10 cellular contexts compared by ENCODE assay signal in the genomic region with DNA sequence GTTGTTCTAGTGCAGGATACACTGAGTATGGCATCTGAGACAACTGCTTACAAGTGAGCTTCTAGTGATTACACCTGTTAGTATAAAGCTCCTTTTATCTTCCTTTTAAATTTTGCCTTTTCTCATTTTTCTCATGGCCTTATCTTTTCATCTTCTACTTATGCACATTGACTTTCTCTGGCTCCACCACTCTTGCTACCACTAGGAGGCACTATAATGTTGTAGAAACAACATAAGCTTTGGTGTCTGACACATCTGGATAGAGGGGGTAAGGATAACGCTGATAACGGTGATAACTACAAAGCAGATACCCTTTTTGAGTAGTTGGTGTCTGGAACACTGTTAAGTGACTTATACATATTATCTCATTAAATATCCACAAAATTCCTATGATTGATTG.
A peak's percentile ranks its signal among the peaks of the same experiment; 100 is the strongest.
DNase-seq lines count a peak whose midpoint lies in the region; ATAC-seq and TF ChIP-seq lines count a peak whose summit lies in the region.
"Had no signal": no experiment of that assay in that cellular context is flagged by ENCODE, and none has a peak within 500 bp of the region (broad histone marks: within the 10 kb centered on the region; RNA-seq: fewer than 3 reads in every experiment).

No MANE protein-coding gene starts in this region.

- CTCF ChIA-PET in HEK293T (lab: Yijun Ruan, JAX) (interaction anchor here (1.1 to 2.0 kb wide), 2 partner anchors 12 to 48 kb away, joined by 3 to 5 read pairs; no protein-coding TSS in a partner anchor), PC-9 (lab: Charles Lee) (interaction anchor here (0.7 kb wide), 1 partner anchor 11 kb away, joined by 3 read pairs; no protein-coding TSS in a partner anchor)

- DNase-seq in GF-D8 (lab: John Stamatoyannopoulos, UW) (peak; percentile 17), HEK293T (ENCODE audit: extremely low spot score) (peak; percentile 39), PC-9 (no peak), kidney glomerular epithelial cell (lab: John Stamatoyannopoulos, UW) (peak; percentile 15), foreskin fibroblast (no peak), NCI-H187 (lab: John Stamatoyannopoulos, UW) (no peak), DMS79 (lab: John Stamatoyannopoulos, UW) (no peak)
- DNase-seq: cortex of kidney, NCI-H1048 had no signal

- intact Hi-C loops in PC-9 (cut with micrococcal nuclease; ENCODE audit: unreplicated experiment), result no loop called here

- no peaks in the 10 kb centered on the region for H3K9me2 ChIP-seq in PC-9 (ENCODE audit: insufficient read depth)

- POLR2A ChIA-PET in HEK293T (lab: Yijun Ruan, JAX), result no interaction called here
- POLR2A ChIA-PET in PC-9 (lab: Charles Lee; ENCODE audit: unreplicated experiment), result no interaction called here

- H3K79me2 ChIP-seq in PC-9 (ENCODE audit: low read depth), result no peaks in the 10 kb centered on the region

- H2AFZ ChIP-seq in PC-9, result no peak overlapping the region

- ATAC-seq in HG03097 (IDR thresholded peaks at IDR 0.05; ENCODE audit: low FRiP score, unreplicated experiment), result no peak

- H4K20me1 ChIP-seq in PC-9 (ENCODE audit: insufficient read depth), result no peaks in the 10 kb centered on the region; the same call in 1 of the 2 replicates

- no peak overlapping the region for H3K27ac ChIP-seq in PC-9

- no peaks in the 10 kb centered on the region for H3K27me3 ChIP-seq in PC-9 (ENCODE audit: insufficient read depth, low read depth)

- no peaks in the 10 kb centered on the region for H3K36me3 ChIP-seq in PC-9 (ENCODE audit: low read depth)

- TF ChIP-seq CTCF in PC-9 (conservative IDR thresholded peaks at IDR 0.05) (peak; percentile 69), foreskin fibroblast (IDR thresholded peaks at IDR 0.05; ENCODE audit: low read depth, low read length) (no peak)

- H3K4me1 ChIP-seq in PC-9 (replicated peaks; ENCODE audit: insufficient read depth), result no peaks in the 10 kb centered on the region

- no peak overlapping the region for H3K4me3 ChIP-seq in PC-9
- no peak overlapping the region for H3K4me3 ChIP-seq in foreskin fibroblast (ENCODE audit: low read depth in 1 of 2, low read length in 2 of 2)

- no peaks in the 10 kb centered on the region for H3F3A ChIP-seq in PC-9 (ENCODE audit: insufficient read depth, low read depth)

- no TSS peak for BruUV-seq in PC-9 (replicated peaks; lab: Mats Ljungman, UMichigan)

- H3K4me2 ChIP-seq in PC-9, result no peak overlapping the region

- H3K9me3 ChIP-seq in PC-9 (ENCODE audit: insufficient read depth, low read depth), result no peaks in the 10 kb centered on the region

TF ChIP-seq in HEK293T, 16 proteins besides CTCF, POLR2A, EP300 and RAD21:
- TF ChIP-seq CTBP1 (IDR thresholded peaks at IDR 0.05; ENCODE audit: borderline replicate concordance) (no peak), ELF4 (IDR thresholded peaks at IDR 0.05) (no peak), LEF1 (IDR thresholded peaks at IDR 0.05; ENCODE audit: borderline replicate concordance) (no peak), ZNF384 (IDR thresholded peaks at IDR 0.05) (no peak), BHLHE40 (IDR thresholded peaks at IDR 0.05; ENCODE audit: borderline replicate concordance) (no peak), FOXK2 (IDR thresholded peaks at IDR 0.05) (no peak), ARNT (IDR thresholded peaks at IDR 0.05) (no peak), HDGF (IDR thresholded peaks at IDR 0.05; ENCODE audit: borderline replicate concordance) (no peak), FOXM1 (IDR thresholded peaks at IDR 0.05; ENCODE audit: borderline replicate concordance) (no peak)
- TF ChIP-seq, protein P1, sequence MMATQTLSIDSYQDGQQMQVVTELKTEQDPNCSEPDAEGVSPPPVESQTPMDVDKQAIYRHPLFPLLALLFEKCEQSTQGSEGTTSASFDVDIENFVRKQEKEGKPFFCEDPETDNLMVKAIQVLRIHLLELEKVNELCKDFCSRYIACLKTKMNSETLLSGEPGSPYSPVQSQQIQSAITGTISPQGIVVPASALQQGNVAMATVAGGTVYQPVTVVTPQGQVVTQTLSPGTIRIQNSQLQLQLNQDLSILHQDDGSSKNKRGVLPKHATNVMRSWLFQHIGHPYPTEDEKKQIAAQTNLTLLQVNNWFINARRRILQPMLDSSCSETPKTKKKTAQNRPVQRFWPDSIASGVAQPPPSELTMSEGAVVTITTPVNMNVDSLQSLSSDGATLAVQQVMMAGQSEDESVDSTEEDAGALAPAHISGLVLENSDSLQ (IDR thresholded peaks at IDR 0.05), result no peak

Comparison
In these comparisons a context has a peak if more than half of its experiments do, and no peak if none do; other contexts are left out.
1. DNase-seq: peak in GF-D8 (single experiment), HEK293T (single experiment) and kidney glomerular epithelial cell (single experiment); none in PC-9 (0 of 2), foreskin fibroblast (0 of 2), NCI-H187 (0 of 2) and DMS79 (single experiment).